In genomic region chr7:132569884-132570614, GRCh38 we compare ENCODE assay signal across 27 cellular contexts. TPM values are rescaled to one million over a fixed set of nuclear protein-coding genes. Genes with fewer than 3 reads are reported as not detected.
DNase-seq lines count a peak whose midpoint lies in the region; ATAC-seq and TF ChIP-seq lines count a peak whose summit lies in the region.
"Had no signal": no experiment of that assay in that cellular context is flagged by ENCODE, and none has a peak within 500 bp of the region (broad histone marks: within the 10 kb centered on the region; RNA-seq: fewer than 3 reads in every experiment).

No MANE protein-coding gene starts in this region.

- no peak for ATAC-seq in GM23338
- ATAC-seq: A549, PC-3, Right ventricle myocardium inferior, SK-N-SH treated with all-trans-retinoic acid at 6 μM for 48 hours had no signal

- H3K36me3 ChIP-seq in GM23338 (ENCODE audit: insufficient read depth) (no peaks in the 10 kb centered on the region), BE2C (peaks cover 8% of the 10 kb centered on the region)
- H3K36me3 ChIP-seq: SJCRH30 had no signal

- H3K9me2 ChIP-seq in GM23338 (ENCODE audit: insufficient read depth), result no peaks in the 10 kb centered on the region

- H3K4me2 ChIP-seq in GM23338, result no peak overlapping the region
- H3K4me2 ChIP-seq: A549 had no signal

- H3K9me3 Mint-ChIP-seq in GM23338, result no peaks in the 10 kb centered on the region
- H3K9me3 Mint-ChIP-seq: H9, HFFc6 had no signal

- H2AFZ ChIP-seq in GM23338, result 0 out of 2 replicates have a peak overlapping the region, but pooled peaks have one; percentile 52
- H2AFZ ChIP-seq: GM23248 had no signal

- TF ChIP-seq CTCF in GM23338 (conservative IDR thresholded peaks at IDR 0.05; ENCODE audit: low read depth in 2 of 2) (no peak), BE2C (IDR thresholded peaks at IDR 0.05; ENCODE audit: low read depth, low read length) (no peak)

- no peaks in the 10 kb centered on the region for H3K9me3 ChIP-seq in BE2C
- H3K9me3 ChIP-seq: A549, SJCRH30 had no signal

- peaks cover 40% of the 10 kb centered on the region for H3K27me3 Mint-ChIP-seq in GM23338 (ENCODE audit: insufficient read depth, low read depth, poor library complexity)

- H3K4me3 ChIP-seq in GM23338, result no peak overlapping the region
- H3K4me3 ChIP-seq in BE2C (ENCODE audit: low read depth, low read length), result no peak overlapping the region
- H3K4me3 ChIP-seq: A549, GM23248, SJCRH30 had no signal

- H3K27me3 ChIP-seq in GM23338 (ENCODE audit: insufficient read depth) (peaks cover 57% of the 10 kb centered on the region), BE2C (no peaks in the 10 kb centered on the region)
- H3K27me3 ChIP-seq: SJCRH30 had no signal

- no peak overlapping the region for H3K27ac ChIP-seq in GM23338 (ENCODE audit: low read depth)
- H3K27ac ChIP-seq: A549, GM23248, SJCRH30 had no signal

- H3K79me2 ChIP-seq in GM23338 (replicated peaks; ENCODE audit: insufficient read depth), result no peaks in the 10 kb centered on the region

- H3F3A ChIP-seq in GM23338 (replicated peaks; ENCODE audit: low read depth), result peaks cover 3% of the 10 kb centered on the region; the same call in 1 of the 2 replicates

- H3K4me1 Mint-ChIP-seq in GM23338, result peaks cover 44% of the 10 kb centered on the region
- H3K4me1 Mint-ChIP-seq: CD14-positive monocyte had no signal

- no peak overlapping the region for H3K4me3 Mint-ChIP-seq in GM23338
- H3K4me3 Mint-ChIP-seq: H9, HFFc6 had no signal

- DNase-seq in GM23338 (ENCODE audit: low spot score), result no peak
- DNase-seq in MV-4-11 (lab: John Stamatoyannopoulos, UW), result peak; percentile 37
- peak; percentile 38 for DNase-seq in dermis blood vessel endothelial cell
- no peak for DNase-seq in NCI-H748 (lab: John Stamatoyannopoulos, UW; ENCODE audit: unreplicated experiment)
- DNase-seq in NCI-H1930 (lab: John Stamatoyannopoulos, UW), result no peak
- DNase-seq in mucosa of gallbladder (ENCODE audit: low spot score), result no peak
- DNase-seq in BE2C, result no peak
- DNase-seq: AML-193; CD8-positive, alpha-beta memory T cell; DMS 273 treated with DMSO at 0.1 percent for 48 hours; DMS79; EL; GM23248; H9; HFFc6; NCI-H1105; NCI-H1436 treated with DMSO at 0.1 percent for 48 hours; NCI-H187 treated with DMSO at 0.1 percent for 48 hours; NCI-H446; NCI-H524 treated with DMSO at 0.1 percent for 48 hours; NK-92 treated with Interleukin-12 subunit alpha and Interleukin-12 subunit beta, amount 100 ng/mL, for 24 hours; PC-3; SJCRH30 had no signal

- peaks cover 4% of the 10 kb centered on the region; the same call in 1 of the 2 replicates for H4K20me1 ChIP-seq in GM23338 (replicated peaks; ENCODE audit: insufficient read depth)

- H3K36me3 Mint-ChIP-seq in GM23338 (ENCODE audit: low read depth), result no peaks in the 10 kb centered on the region

- H3K27ac Mint-ChIP-seq in GM23338, result no peak overlapping the region
- H3K27ac Mint-ChIP-seq: CD14-positive monocyte, H9, HFFc6 had no signal

- H3K4me1 ChIP-seq in GM23338 (ENCODE audit: insufficient read depth) (peaks cover 37% of the 10 kb centered on the region), BE2C (no peaks in the 10 kb centered on the region)
- H3K4me1 ChIP-seq: A549, SJCRH30 had no signal

TF ChIP-seq in GM23338, 12 proteins besides CTCF, POLR2A, EP300 and RAD21:
- TF ChIP-seq EZH2 (IDR thresholded peaks at IDR 0.05; ENCODE audit: low read depth, unreplicated experiment), result no peak
- no peak for TF ChIP-seq ZNF114 (CRISPR knock-in tag; IDR thresholded peaks at IDR 0.05)

RNA-seq across cellular contexts. Expression of gene PLXNA4, which starts 6.2 kb away (rescaled TPM):
- total RNA-seq in GM23338 (2014; rRNA removed; shearing (Covaris generic)), result 0.54 and 0.80 TPM in 2 replicates
- 0.08 and 0.14 TPM in 2 replicates for polyA plus RNA-seq in GM23338 (2016; fragmentation: Nextera tagmentation; extraction: Ambion mirVana)
- total RNA-seq in dermis blood vessel endothelial cell (1.5 and 14.9 TPM in 2 replicates), mucosa of gallbladder (5.8 TPM)
- 8.8 TPM for polyA plus RNA-seq in BE2C (2012; ENCODE audit: insufficient read depth, insufficient read length, low read depth)
- polyA plus RNA-seq: CD14-positive monocyte, GM23248 had no signal

Comparison
In these comparisons a context has a peak if more than half of its experiments do, and no peak if none do; other contexts are left out.
1. DNase-seq: peak in MV-4-11 (single experiment) and dermis blood vessel endothelial cell (single experiment); none in GM23338 (single experiment), NCI-H748 (single experiment), NCI-H1930 (0 of 2), mucosa of gallbladder (single experiment) and BE2C (single experiment).